In the genomic region with DNA sequence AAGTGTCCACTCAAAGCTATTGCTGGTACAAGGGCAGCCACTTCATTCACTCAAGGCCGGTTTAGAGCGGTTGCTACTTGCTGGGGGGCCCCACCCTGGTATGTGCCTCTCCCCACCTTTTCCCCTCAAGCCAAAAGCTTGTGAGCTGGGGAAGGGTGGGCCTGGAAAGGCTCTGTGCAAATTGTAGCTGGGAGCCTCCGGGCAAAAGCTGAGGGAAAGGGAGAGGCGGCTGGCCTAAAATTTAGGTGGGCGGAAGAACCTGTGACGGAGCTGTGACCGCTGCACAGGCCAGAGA, we compare ENCODE assay signal across 1 cellular context.
TF ChIP-seq lines count a peak whose summit lies in the region.

No MANE protein-coding gene starts in this region.

TF ChIP-seq in H1, 55 proteins besides CTCF, POLR2A, EP300 and RAD21:
- TF ChIP-seq YY1 (IDR thresholded peaks at IDR 0.05; ENCODE audit: low read depth, low read length): no peak
- TF ChIP-seq TEAD4 (IDR thresholded peaks at IDR 0.05; ENCODE audit: low read depth, low read length): peak; percentile 59; the same call in 1 of the 2 replicates
